28 cellular contexts compared by ENCODE assay signal in genomic region chr17:68693466-68693865, GRCh38.
"Had no signal": no experiment of that assay in that cellular context is flagged by ENCODE, and none has a peak within 500 bp of the region (broad histone marks: within the 10 kb centered on the region; RNA-seq: fewer than 3 reads in every experiment).

No MANE protein-coding gene starts in this region.

- ATAC-seq: activated CD4-positive, alpha-beta T cell treated with anti-CD3 and anti-CD28 coated beads for 36 hours; activated CD8-positive, alpha-beta memory T cell treated with anti-CD3 and anti-CD28 coated beads, Interleukin-2, amount 10 ng/mL, durations not matched to agents 7 days and 5 days; activated CD8-positive, alpha-beta T cell treated with anti-CD3 and anti-CD28 coated beads, Interleukin-2, amount 10 ng/mL, durations not matched to agents 7 days and 5 days; activated naive CD4-positive, alpha-beta T cell treated with anti-CD3 and anti-CD28 coated beads, Interleukin-2, amount 50 U/mL, for 72 hours; activated T-cell treated with anti-CD3 and anti-CD28 coated beads, Interleukin-2, amount 50 U/mL, for 72 hours; esophagus mucosa; foreskin keratinocyte; gastrocnemius medialis had no signal

- H3K36me3 ChIP-seq: ascending aorta, breast epithelium, cardiac muscle cell, colonic mucosa, gastrocnemius medialis had no signal

- DNase-seq: activated CD4-positive, alpha-beta memory T cell treated with anti-CD3 and anti-CD28 coated beads for 36 hours; activated CD4-positive, alpha-beta T cell treated with anti-CD3 and anti-CD28 coated beads for 36 hours; activated CD4-positive, alpha-beta T cell treated with anti-CD3 and anti-CD28 coated beads, Interleukin-2, amount 10 ng/mL, durations not matched to agents 24 days and 14 days; activated CD4-positive, CD25-positive, alpha-beta regulatory T cell; activated CD4-positive, CD25-positive, alpha-beta regulatory T cell treated with anti-CD3 and anti-CD28 coated beads, Interleukin-2, amount 50 U/mL, for 72 hours; activated CD8-positive, alpha-beta memory T cell treated with anti-CD3 and anti-CD28 coated beads, Interleukin-2, amount 10 ng/mL, durations not matched to agents 7 days and 5 days; activated CD8-positive, alpha-beta memory T cell treated with anti-CD3 and anti-CD28 coated beads, Interleukin-2, amount 50 U/mL, for 4 hours; activated CD8-positive, alpha-beta T cell treated with anti-CD3 and anti-CD28 coated beads, Interleukin-2, amount 10 ng/mL, durations not matched to agents 7 days and 5 days; activated gamma-delta T cell; activated naive CD4-positive, alpha-beta T cell; activated naive CD4-positive, alpha-beta T cell treated with anti-CD3 and anti-CD28 coated beads, Interleukin-2, amount 10 ng/mL, durations not matched to agents 7 days and 5 days; activated naive CD8-positive, alpha-beta T cell treated with anti-CD3 and anti-CD28 coated beads, Interleukin-2, amount 10 ng/mL, durations not matched to agents 7 days and 5 days; activated T-cell treated with anti-CD3 and anti-CD28 coated beads, Interleukin-2, amount 50 U/mL, for 1 hour; activated T-cell treated with anti-CD3 and anti-CD28 coated beads, Interleukin-2, amount 50 U/mL, for 72 hours; central memory CD4-positive, alpha-beta T cell; cerebellar nuclear complex; colonic mucosa; effector memory CD4-positive, alpha-beta T cell; endodermal cell; foreskin keratinocyte; gastrocnemius medialis; glutamatergic neuron; T-helper 2 cell had no signal

- H3K4me3 ChIP-seq: ascending aorta, breast epithelium, cardiac muscle cell, colonic mucosa, gastrocnemius medialis had no signal

- H3K27ac ChIP-seq: ascending aorta, cardiac muscle cell, colonic mucosa, foreskin keratinocyte, gastrocnemius medialis had no signal

- H3K9me3 ChIP-seq: ascending aorta, breast epithelium, colonic mucosa, gastrocnemius medialis had no signal

- H3K27me3 ChIP-seq: ascending aorta, breast epithelium, cardiac muscle cell, colonic mucosa, foreskin keratinocyte, gastrocnemius medialis had no signal

- H3K4me1 ChIP-seq: ascending aorta, breast epithelium, colonic mucosa, gastrocnemius medialis had no signal
